In genomic region chr10:79533903-79534175, GRCh38 we compare ENCODE assay signal across 4 cellular contexts. TPM values are rescaled to one million over a fixed set of nuclear protein-coding genes. Genes with fewer than 3 reads are reported as not detected.
"Had no signal": no experiment of that assay in that cellular context is flagged by ENCODE, and none has a peak within 500 bp of the region (broad histone marks: within the 10 kb centered on the region; RNA-seq: fewer than 3 reads in every experiment).

No MANE protein-coding gene starts in this region.

RNA-seq across cellular contexts. Expression of gene SFTPA2, which starts 26.4 kb away (rescaled TPM):
- total RNA-seq: LHCN-M2, M059J, MCF 10A, NCI-H460 had no signal
